1 cellular context compared by ENCODE assay signal in the genomic region with DNA sequence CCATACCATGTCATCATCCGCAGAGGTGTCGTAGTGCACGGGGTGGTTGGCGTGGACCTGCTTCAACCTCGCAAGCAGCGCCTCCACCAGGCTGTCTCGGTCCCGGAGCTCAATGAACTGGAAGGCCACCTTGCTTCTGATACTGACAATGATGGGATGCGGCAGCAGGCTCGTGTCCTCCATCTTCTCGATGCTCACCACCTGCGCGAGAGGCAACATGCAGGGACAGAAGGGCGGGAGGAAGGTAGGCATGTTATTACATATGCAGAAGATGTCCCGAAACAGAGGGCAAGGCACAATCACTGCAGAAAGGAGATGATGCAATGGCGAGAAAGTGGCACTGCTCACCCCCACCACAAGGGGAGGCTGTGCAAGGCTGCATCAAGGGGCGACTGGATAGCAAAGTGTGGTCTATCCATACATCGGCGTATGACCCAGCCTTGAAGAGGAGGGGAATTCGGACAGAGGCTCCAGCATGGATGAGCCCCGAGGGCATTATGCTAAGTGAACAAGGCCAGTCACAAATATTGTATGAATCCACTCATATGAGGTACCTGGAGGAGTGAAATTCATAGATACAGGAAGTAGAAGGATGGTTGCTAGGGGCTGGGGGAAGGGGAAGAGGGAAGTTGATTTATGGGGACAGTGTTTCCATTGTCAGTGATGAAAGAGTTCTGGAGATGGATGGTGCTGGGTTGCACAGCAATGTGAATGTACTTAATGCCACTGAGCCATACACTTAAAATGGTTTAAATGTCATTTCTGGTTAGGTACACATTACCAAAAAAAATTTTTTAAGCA.
A peak's percentile ranks its signal among the peaks of the same experiment; 100 is the strongest.
TF ChIP-seq lines count a peak whose summit lies in the region.

No MANE protein-coding gene starts in this region.

TF ChIP-seq in HepG2, 621 proteins besides CTCF, POLR2A, EP300 and RAD21 (continued from another document and continues in another):
- TF ChIP-seq ZNF207 (IDR thresholded peaks at IDR 0.05; ENCODE audit: borderline replicate concordance), result no peak
- TF ChIP-seq HOXA9 (CRISPR knock-in tag; IDR thresholded peaks at IDR 0.05; ENCODE audit: borderline replicate concordance), result no peak
- TF ChIP-seq GATAD2A (CRISPR knock-in tag; IDR thresholded peaks at IDR 0.05), result peak; percentile 68
- no peak for TF ChIP-seq ZIK1 (CRISPR knock-in tag; IDR thresholded peaks at IDR 0.05; ENCODE audit: borderline replicate concordance, low read depth)
- TF ChIP-seq, protein P1, sequence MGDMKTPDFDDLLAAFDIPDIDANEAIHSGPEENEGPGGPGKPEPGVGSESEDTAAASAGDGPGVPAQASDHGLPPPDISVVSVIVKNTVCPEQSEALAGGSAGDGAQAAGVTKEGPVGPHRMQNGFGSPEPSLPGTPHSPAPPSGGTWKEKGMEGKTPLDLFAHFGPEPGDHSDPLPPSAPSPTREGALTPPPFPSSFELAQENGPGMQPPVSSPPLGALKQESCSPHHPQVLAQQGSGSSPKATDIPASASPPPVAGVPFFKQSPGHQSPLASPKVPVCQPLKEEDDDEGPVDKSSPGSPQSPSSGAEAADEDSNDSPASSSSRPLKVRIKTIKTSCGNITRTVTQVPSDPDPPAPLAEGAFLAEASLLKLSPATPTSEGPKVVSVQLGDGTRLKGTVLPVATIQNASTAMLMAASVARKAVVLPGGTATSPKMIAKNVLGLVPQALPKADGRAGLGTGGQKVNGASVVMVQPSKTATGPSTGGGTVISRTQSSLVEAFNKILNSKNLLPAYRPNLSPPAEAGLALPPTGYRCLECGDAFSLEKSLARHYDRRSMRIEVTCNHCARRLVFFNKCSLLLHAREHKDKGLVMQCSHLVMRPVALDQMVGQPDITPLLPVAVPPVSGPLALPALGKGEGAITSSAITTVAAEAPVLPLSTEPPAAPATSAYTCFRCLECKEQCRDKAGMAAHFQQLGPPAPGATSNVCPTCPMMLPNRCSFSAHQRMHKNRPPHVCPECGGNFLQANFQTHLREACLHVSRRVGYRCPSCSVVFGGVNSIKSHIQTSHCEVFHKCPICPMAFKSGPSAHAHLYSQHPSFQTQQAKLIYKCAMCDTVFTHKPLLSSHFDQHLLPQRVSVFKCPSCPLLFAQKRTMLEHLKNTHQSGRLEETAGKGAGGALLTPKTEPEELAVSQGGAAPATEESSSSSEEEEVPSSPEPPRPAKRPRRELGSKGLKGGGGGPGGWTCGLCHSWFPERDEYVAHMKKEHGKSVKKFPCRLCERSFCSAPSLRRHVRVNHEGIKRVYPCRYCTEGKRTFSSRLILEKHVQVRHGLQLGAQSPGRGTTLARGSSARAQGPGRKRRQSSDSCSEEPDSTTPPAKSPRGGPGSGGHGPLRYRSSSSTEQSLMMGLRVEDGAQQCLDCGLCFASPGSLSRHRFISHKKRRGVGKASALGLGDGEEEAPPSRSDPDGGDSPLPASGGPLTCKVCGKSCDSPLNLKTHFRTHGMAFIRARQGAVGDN (CRISPR knock-in tag; IDR thresholded peaks at IDR 0.05), result peak; percentile 60
- TF ChIP-seq, protein P2, sequence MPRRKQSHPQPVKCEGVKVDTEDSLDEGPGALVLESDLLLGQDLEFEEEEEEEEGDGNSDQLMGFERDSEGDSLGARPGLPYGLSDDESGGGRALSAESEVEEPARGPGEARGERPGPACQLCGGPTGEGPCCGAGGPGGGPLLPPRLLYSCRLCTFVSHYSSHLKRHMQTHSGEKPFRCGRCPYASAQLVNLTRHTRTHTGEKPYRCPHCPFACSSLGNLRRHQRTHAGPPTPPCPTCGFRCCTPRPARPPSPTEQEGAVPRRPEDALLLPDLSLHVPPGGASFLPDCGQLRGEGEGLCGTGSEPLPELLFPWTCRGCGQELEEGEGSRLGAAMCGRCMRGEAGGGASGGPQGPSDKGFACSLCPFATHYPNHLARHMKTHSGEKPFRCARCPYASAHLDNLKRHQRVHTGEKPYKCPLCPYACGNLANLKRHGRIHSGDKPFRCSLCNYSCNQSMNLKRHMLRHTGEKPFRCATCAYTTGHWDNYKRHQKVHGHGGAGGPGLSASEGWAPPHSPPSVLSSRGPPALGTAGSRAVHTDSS (CRISPR knock-in tag; conservative IDR thresholded peaks at IDR 0.05), result no peak
- TF ChIP-seq, protein P3, sequence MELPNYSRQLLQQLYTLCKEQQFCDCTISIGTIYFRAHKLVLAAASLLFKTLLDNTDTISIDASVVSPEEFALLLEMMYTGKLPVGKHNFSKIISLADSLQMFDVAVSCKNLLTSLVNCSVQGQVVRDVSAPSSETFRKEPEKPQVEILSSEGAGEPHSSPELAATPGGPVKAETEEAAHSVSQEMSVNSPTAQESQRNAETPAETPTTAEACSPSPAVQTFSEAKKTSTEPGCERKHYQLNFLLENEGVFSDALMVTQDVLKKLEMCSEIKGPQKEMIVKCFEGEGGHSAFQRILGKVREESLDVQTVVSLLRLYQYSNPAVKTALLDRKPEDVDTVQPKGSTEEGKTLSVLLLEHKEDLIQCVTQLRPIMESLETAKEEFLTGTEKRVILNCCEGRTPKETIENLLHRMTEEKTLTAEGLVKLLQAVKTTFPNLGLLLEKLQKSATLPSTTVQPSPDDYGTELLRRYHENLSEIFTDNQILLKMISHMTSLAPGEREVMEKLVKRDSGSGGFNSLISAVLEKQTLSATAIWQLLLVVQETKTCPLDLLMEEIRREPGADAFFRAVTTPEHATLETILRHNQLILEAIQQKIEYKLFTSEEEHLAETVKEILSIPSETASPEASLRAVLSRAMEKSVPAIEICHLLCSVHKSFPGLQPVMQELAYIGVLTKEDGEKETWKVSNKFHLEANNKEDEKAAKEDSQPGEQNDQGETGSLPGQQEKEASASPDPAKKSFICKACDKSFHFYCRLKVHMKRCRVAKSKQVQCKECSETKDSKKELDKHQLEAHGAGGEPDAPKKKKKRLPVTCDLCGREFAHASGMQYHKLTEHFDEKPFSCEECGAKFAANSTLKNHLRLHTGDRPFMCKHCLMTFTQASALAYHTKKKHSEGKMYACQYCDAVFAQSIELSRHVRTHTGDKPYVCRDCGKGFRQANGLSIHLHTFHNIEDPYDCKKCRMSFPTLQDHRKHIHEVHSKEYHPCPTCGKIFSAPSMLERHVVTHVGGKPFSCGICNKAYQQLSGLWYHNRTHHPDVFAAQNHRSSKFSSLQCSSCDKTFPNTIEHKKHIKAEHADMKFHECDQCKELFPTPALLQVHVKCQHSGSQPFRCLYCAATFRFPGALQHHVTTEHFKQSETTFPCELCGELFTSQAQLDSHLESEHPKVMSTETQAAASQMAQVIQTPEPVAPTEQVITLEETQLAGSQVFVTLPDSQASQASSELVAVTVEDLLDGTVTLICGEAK (IDR thresholded peaks at IDR 0.05), result no peak
- TF ChIP-seq, protein P3 (CRISPR knock-in tag; IDR thresholded peaks at IDR 0.05), result no peak
- no peak for TF ChIP-seq NRL (CRISPR knock-in tag; IDR thresholded peaks at IDR 0.05; ENCODE audit: borderline replicate concordance)
- TF ChIP-seq, protein P4, sequence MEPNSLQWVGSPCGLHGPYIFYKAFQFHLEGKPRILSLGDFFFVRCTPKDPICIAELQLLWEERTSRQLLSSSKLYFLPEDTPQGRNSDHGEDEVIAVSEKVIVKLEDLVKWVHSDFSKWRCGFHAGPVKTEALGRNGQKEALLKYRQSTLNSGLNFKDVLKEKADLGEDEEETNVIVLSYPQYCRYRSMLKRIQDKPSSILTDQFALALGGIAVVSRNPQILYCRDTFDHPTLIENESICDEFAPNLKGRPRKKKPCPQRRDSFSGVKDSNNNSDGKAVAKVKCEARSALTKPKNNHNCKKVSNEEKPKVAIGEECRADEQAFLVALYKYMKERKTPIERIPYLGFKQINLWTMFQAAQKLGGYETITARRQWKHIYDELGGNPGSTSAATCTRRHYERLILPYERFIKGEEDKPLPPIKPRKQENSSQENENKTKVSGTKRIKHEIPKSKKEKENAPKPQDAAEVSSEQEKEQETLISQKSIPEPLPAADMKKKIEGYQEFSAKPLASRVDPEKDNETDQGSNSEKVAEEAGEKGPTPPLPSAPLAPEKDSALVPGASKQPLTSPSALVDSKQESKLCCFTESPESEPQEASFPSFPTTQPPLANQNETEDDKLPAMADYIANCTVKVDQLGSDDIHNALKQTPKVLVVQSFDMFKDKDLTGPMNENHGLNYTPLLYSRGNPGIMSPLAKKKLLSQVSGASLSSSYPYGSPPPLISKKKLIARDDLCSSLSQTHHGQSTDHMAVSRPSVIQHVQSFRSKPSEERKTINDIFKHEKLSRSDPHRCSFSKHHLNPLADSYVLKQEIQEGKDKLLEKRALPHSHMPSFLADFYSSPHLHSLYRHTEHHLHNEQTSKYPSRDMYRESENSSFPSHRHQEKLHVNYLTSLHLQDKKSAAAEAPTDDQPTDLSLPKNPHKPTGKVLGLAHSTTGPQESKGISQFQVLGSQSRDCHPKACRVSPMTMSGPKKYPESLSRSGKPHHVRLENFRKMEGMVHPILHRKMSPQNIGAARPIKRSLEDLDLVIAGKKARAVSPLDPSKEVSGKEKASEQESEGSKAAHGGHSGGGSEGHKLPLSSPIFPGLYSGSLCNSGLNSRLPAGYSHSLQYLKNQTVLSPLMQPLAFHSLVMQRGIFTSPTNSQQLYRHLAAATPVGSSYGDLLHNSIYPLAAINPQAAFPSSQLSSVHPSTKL (CRISPR knock-in tag; IDR thresholded peaks at IDR 0.05), result peak; percentile 35; the same call in 1 of the 2 replicates
- TF ChIP-seq, protein P5, sequence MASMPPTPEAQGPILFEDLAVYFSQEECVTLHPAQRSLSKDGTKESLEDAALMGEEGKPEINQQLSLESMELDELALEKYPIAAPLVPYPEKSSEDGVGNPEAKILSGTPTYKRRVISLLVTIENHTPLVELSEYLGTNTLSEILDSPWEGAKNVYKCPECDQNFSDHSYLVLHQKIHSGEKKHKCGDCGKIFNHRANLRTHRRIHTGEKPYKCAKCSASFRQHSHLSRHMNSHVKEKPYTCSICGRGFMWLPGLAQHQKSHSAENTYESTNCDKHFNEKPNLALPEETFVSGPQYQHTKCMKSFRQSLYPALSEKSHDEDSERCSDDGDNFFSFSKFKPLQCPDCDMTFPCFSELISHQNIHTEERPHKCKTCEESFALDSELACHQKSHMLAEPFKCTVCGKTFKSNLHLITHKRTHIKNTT (CRISPR knock-in tag; IDR thresholded peaks at IDR 0.05), result no peak
- peak; percentile 97 for TF ChIP-seq CEBPB (IDR thresholded peaks at IDR 0.05; ENCODE audit: borderline replicate concordance, low read depth, low read length)
- TF ChIP-seq YY1 (IDR thresholded peaks at IDR 0.05; ENCODE audit: insufficient read depth, insufficient replicate concordance, low read depth, low read length), result no peak
- TF ChIP-seq, protein P6, sequence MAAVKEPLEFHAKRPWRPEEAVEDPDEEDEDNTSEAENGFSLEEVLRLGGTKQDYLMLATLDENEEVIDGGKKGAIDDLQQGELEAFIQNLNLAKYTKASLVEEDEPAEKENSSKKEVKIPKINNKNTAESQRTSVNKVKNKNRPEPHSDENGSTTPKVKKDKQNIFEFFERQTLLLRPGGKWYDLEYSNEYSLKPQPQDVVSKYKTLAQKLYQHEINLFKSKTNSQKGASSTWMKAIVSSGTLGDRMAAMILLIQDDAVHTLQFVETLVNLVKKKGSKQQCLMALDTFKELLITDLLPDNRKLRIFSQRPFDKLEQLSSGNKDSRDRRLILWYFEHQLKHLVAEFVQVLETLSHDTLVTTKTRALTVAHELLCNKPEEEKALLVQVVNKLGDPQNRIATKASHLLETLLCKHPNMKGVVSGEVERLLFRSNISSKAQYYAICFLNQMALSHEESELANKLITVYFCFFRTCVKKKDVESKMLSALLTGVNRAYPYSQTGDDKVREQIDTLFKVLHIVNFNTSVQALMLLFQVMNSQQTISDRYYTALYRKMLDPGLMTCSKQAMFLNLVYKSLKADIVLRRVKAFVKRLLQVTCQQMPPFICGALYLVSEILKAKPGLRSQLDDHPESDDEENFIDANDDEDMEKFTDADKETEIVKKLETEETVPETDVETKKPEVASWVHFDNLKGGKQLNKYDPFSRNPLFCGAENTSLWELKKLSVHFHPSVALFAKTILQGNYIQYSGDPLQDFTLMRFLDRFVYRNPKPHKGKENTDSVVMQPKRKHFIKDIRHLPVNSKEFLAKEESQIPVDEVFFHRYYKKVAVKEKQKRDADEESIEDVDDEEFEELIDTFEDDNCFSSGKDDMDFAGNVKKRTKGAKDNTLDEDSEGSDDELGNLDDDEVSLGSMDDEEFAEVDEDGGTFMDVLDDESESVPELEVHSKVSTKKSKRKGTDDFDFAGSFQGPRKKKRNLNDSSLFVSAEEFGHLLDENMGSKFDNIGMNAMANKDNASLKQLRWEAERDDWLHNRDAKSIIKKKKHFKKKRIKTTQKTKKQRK (IDR thresholded peaks at IDR 0.05; ENCODE audit: low read length), result no peak
- no peak for TF ChIP-seq ZNF570 (CRISPR knock-in tag; IDR thresholded peaks at IDR 0.05; ENCODE audit: borderline replicate concordance)
- TF ChIP-seq IRX3 (CRISPR knock-in tag; IDR thresholded peaks at IDR 0.05; ENCODE audit: borderline replicate concordance, low read depth), result no peak
- TF ChIP-seq, protein P7, sequence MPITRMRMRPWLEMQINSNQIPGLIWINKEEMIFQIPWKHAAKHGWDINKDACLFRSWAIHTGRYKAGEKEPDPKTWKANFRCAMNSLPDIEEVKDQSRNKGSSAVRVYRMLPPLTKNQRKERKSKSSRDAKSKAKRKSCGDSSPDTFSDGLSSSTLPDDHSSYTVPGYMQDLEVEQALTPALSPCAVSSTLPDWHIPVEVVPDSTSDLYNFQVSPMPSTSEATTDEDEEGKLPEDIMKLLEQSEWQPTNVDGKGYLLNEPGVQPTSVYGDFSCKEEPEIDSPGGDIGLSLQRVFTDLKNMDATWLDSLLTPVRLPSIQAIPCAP (CRISPR knock-in tag; IDR thresholded peaks at IDR 0.05; ENCODE audit: low read depth), result no peak
- no peak for TF ChIP-seq KLF11 (CRISPR knock-in tag; IDR thresholded peaks at IDR 0.05)
- TF ChIP-seq IRF2 (CRISPR knock-in tag; IDR thresholded peaks at IDR 0.05), result peak; percentile 73; the same call in 1 of the 2 replicates
